ENCODE assay signal across 8 cellular contexts in the genomic region with DNA sequence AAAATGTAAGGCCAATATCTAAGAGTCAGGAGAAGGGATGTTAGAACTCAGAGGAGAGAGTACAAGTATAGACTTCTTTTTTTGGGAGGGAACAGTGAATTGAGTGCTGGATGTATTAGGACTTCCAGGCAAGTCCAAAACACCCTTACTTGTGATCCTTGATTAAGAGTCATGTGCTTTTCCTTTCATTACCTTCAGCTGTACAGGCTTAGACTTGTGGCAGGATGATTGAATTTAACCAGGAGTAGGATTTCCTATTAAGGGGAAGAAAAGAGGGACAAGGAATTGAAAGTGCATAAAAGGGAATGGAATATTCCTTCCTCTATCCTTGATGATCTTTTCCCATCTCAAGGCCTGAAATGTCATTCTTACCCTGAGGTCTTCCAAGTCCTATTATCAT.
"Had no signal": no experiment of that assay in that cellular context is flagged by ENCODE, and none has a peak within 500 bp of the region (broad histone marks: within the 10 kb centered on the region; RNA-seq: fewer than 3 reads in every experiment).

No MANE protein-coding gene starts in this region.

- H3K27ac Mint-ChIP-seq: IgD-negative memory B cell had no signal

- H3K4me3 Mint-ChIP-seq: H9, IgD-negative memory B cell had no signal

- H3K9ac ChIP-seq: GM23248, KMS-11 had no signal

- H3K36me3 Mint-ChIP-seq: IgD-negative memory B cell had no signal

- H3K27ac ChIP-seq: GM23248, HL-60, KMS-11 had no signal

- H3K4me1 Mint-ChIP-seq: IgD-negative memory B cell had no signal

- H3K4me3 ChIP-seq: GM23248 had no signal

- DNase-seq: GM23248, H9, HCEC 1CT, KBM-7 had no signal

- H3K9me3 Mint-ChIP-seq: H9 had no signal

- ATAC-seq: HepG2 had no signal

- H3K4me2 ChIP-seq: KMS-11 had no signal

- H2AFZ ChIP-seq: GM23248 had no signal

- H3K27me3 Mint-ChIP-seq: IgD-negative memory B cell had no signal
